In genomic region chr11:496834-497564, GRCh38 we compare ENCODE assay signal across 21 cellular contexts. TPM values are rescaled to one million over a fixed set of nuclear protein-coding genes. Genes with fewer than 3 reads are reported as not detected.
DNase-seq lines count a peak whose midpoint lies in the region; ATAC-seq and TF ChIP-seq lines count a peak whose summit lies in the region.
"Had no signal": no experiment of that assay in that cellular context is flagged by ENCODE, and none has a peak within 500 bp of the region (broad histone marks: within the 10 kb centered on the region; RNA-seq: fewer than 3 reads in every experiment).

No MANE protein-coding gene starts in this region.

- H3K4me3 Mint-ChIP-seq in HFFc6, result peak overlapping the region; percentile 34; the same call in 1 of the 2 replicates
- H3K4me3 Mint-ChIP-seq in dendritic cell treated with granulocyte-macrophage colony-stimulating factor and Interleukin-4, amounts not matched to agents 40 ng/mL and 50 ng/mL, for 4 days, result no peak overlapping the region
- H3K4me3 Mint-ChIP-seq: T-cell had no signal

- 95% methylated on average over 34 of the region's 34 CpGs for WGBS in right cardiac atrium

- no peaks in the 10 kb centered on the region for H3K4me1 ChIP-seq in right cardiac atrium (ENCODE audit: control insufficient read depth, insufficient read depth, low read length)

- TF ChIP-seq CTCF in HFFc6 (IDR thresholded peaks at IDR 0.05), result no peak

- no peaks in the 10 kb centered on the region for H3K9me3 ChIP-seq in right cardiac atrium (ENCODE audit: control insufficient read depth, low read length)
- H3K9me3 ChIP-seq: neutrophil, sigmoid colon, thyroid gland had no signal

- intact Hi-C loops in right cardiac atrium (cut with DNase I) (no loop called here), Right ventricle myocardium superior (cut with DNase I) (no loop called here)
- intact Hi-C loops in dendritic cell treated with granulocyte-macrophage colony-stimulating factor and Interleukin-4, amounts not matched to agents 40 ng/mL and 50 ng/mL, for 4 days (cut with micrococcal nuclease), result no loop called here

- DNase-seq in right cardiac atrium (peak; percentile 15 to 50 (median 43)), Right ventricle myocardium superior (no peak), HFFc6 (no peak), superior temporal gyrus (ENCODE audit: extremely low spot score) (no peak), DMS79 (lab: John Stamatoyannopoulos, UW) (no peak), globus pallidus (ENCODE audit: low spot score) (no peak)
- DNase-seq: AML-193, brain microvascular endothelial cell, DMS153, Kasumi-1, kidney, mesenchymal stem cell, NCI-H1105, NCI-H774, sigmoid colon, T-cell, thyroid gland had no signal

- peaks cover 6% of the 10 kb centered on the region; the same call in 1 of the 2 replicates for H3K4me1 Mint-ChIP-seq in HFFc6 (ENCODE audit: low read depth)
- peaks cover 61% of the 10 kb centered on the region for H3K4me1 Mint-ChIP-seq in dendritic cell treated with granulocyte-macrophage colony-stimulating factor and Interleukin-4, amounts not matched to agents 40 ng/mL and 50 ng/mL, for 4 days (ENCODE audit: low read depth)

- no peaks in the 10 kb centered on the region for H3K27me3 ChIP-seq in right cardiac atrium (ENCODE audit: control insufficient read depth, insufficient read depth)
- H3K27me3 ChIP-seq: brain microvascular endothelial cell, neutrophil, sigmoid colon, thyroid gland had no signal

- H3K27me3 Mint-ChIP-seq in HFFc6 (ENCODE audit: insufficient read depth), result peaks cover 16% of the 10 kb centered on the region
- H3K27me3 Mint-ChIP-seq in dendritic cell treated with granulocyte-macrophage colony-stimulating factor and Interleukin-4, amounts not matched to agents 40 ng/mL and 50 ng/mL, for 4 days, result no peaks in the 10 kb centered on the region
- H3K27me3 Mint-ChIP-seq: T-cell had no signal

- H3K4me3 ChIP-seq in right cardiac atrium (ENCODE audit: low read length), result no peak overlapping the region
- H3K4me3 ChIP-seq: sigmoid colon, thyroid gland had no signal

- ATAC-seq in right cardiac atrium (no peak), Right ventricle myocardium superior (ENCODE audit: poor library complexity) (no peak)
- ATAC-seq: T-cell had no signal

- H3K36me3 Mint-ChIP-seq in HFFc6 (ENCODE audit: low read depth), result peaks cover 31% of the 10 kb centered on the region
- H3K36me3 Mint-ChIP-seq in dendritic cell treated with granulocyte-macrophage colony-stimulating factor and Interleukin-4, amounts not matched to agents 40 ng/mL and 50 ng/mL, for 4 days (ENCODE audit: low read depth), result peaks cover 100% of the 10 kb centered on the region

- no peak overlapping the region for H3K27ac Mint-ChIP-seq in HFFc6
- peak overlapping the region; percentile 30 for H3K27ac Mint-ChIP-seq in dendritic cell treated with granulocyte-macrophage colony-stimulating factor and Interleukin-4, amounts not matched to agents 40 ng/mL and 50 ng/mL, for 4 days

- H3K27ac ChIP-seq in right cardiac atrium (ENCODE audit: low read length) (no peak overlapping the region), temporal lobe (ENCODE audit: low read depth, low read length) (peak overlapping the region; percentile 27)
- H3K27ac ChIP-seq: brain microvascular endothelial cell, neutrophil, sigmoid colon, thyroid gland had no signal

- peaks cover 8% of the 10 kb centered on the region; the same call in 1 of the 2 replicates for H3K9me3 Mint-ChIP-seq in HFFc6
- H3K9me3 Mint-ChIP-seq in dendritic cell treated with granulocyte-macrophage colony-stimulating factor and Interleukin-4, amounts not matched to agents 40 ng/mL and 50 ng/mL, for 4 days, result no peaks in the 10 kb centered on the region
- H3K9me3 Mint-ChIP-seq: T-cell had no signal

RNA-seq across cellular contexts. Expression of gene RNH1, which starts 10.0 kb away (rescaled TPM):
- total RNA-seq in right cardiac atrium, result 100 to 1,000 TPM; 188 to 203 (median 195) TPM
- polyA plus RNA-seq in right cardiac atrium, result 162 TPM
- 171 TPM for total RNA-seq in Right ventricle myocardium superior
- total RNA-seq in HFFc6 (2021; fragmentation: NEBNext Ultra II Directional; extraction: Animal tissue kit (Norgen Biotek cat#: 25700)), result 100 to 1,000 TPM; 223 to 272 (median 250) TPM
- total RNA-seq in temporal lobe, result 35.7 TPM

RNA-seq across cellular contexts. Expression of gene HRAS, which starts 38.4 kb away (rescaled TPM):
- total RNA-seq in right cardiac atrium, result 10 to 100 TPM; 45.7 to 60.4 (median 49.3) TPM
- polyA plus RNA-seq in right cardiac atrium, result 64.4 TPM
- 60.5 TPM for total RNA-seq in Right ventricle myocardium superior
- total RNA-seq in HFFc6 (2021; fragmentation: NEBNext Ultra II Directional; extraction: Animal tissue kit (Norgen Biotek cat#: 25700)), result 100 to 1,000 TPM; 102 to 125 (median 107) TPM
- 35.7 TPM for total RNA-seq in temporal lobe

RNA-seq across cellular contexts. Expression of gene LRRC56, which starts 40.3 kb away (rescaled TPM):
- total RNA-seq in right cardiac atrium (under 1 TPM; 0.36 to 0.59 (median 0.43) TPM), Right ventricle myocardium superior (0.13 TPM), temporal lobe (0.98 TPM)
- polyA plus RNA-seq in right cardiac atrium, result 0.48 TPM
- total RNA-seq in HFFc6 (2021; fragmentation: NEBNext Ultra II Directional; extraction: Animal tissue kit (Norgen Biotek cat#: 25700)), result under 1 TPM; 0.23 to 0.83 (median 0.55) TPM
- total RNA-seq: RPMI7951 had no signal

RNA-seq across cellular contexts. Expression of gene PTDSS2, which starts 46.9 kb away (rescaled TPM):
- total RNA-seq in right cardiac atrium, result 10 to 100 TPM; 30.2 to 33.3 (median 30.9) TPM
- 30.7 TPM for polyA plus RNA-seq in right cardiac atrium
- total RNA-seq in Right ventricle myocardium superior, result 25.5 TPM
- total RNA-seq in HFFc6 (2021; fragmentation: NEBNext Ultra II Directional; extraction: Animal tissue kit (Norgen Biotek cat#: 25700)), result 10 to 100 TPM; 23.3 to 34.5 (median 27.2) TPM
- 18.2 TPM for total RNA-seq in temporal lobe

RNA-seq across cellular contexts. Expression of gene ANO9, which starts 55.2 kb away (rescaled TPM):
- under 1 TPM; 0.14 to 0.46 (median 0.20) TPM for total RNA-seq in right cardiac atrium
- 0.20 TPM for polyA plus RNA-seq in right cardiac atrium
- 0.08 TPM for total RNA-seq in Right ventricle myocardium superior
- not detected for total RNA-seq in HFFc6 (2021; fragmentation: NEBNext Ultra II Directional; extraction: Animal tissue kit (Norgen Biotek cat#: 25700))
- not detected for total RNA-seq in temporal lobe
- total RNA-seq: RPMI7951 had no signal

Comparison
In these comparisons a context has a peak if more than half of its experiments do, and no peak if none do; other contexts are left out.
1. DNase-seq: peak in right cardiac atrium (3 of 3); none in Right ventricle myocardium superior (single experiment), HFFc6 (single experiment), superior temporal gyrus (single experiment), DMS79 (single experiment) and globus pallidus (single experiment).